In the genomic region with DNA sequence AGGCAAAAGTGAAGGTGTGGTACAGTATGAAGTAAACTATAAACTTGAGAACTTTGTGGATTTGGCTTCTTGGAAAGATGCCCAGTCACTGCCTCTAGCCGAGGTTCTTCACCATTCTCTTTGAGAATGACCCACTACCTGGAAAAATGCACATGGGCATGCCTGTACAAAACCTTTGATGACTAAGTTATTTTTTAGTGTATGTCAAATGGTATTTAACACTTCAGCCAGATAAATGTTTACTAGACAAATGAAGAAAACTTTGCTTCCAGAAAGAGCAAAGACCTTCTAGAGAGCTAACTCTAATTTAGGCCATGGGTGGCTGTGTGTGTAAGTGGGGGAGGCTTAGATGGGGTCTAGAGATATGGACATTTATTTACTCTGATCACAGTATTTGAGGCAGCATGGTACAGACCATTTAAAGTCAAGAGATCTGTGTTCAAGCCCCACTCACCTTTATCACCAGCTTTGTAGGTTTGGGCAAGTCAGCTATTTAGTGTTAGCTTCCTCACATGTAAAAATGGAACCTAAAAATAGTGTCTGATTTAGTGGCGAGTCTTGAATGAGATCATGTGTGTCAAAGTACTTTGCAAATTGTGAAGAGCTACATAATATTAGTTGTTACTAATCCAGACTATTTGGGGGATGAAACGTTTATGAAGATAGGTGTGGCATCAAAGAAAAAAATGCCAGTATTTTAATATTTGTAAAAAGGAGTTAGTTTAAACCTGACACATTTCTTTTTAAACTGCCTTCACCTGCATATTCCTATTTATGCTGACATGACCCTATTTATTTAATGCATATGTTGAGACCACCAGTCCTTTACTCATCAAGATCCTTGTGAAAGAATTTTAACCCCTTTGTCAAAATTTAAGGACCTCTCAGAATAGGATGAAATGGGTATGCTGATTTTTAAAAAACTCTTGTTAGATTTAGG, we compare ENCODE assay signal across 8 cellular contexts. TPM values are rescaled to one million over a fixed set of nuclear protein-coding genes. Genes with fewer than 3 reads are reported as not detected.
DNase-seq lines count a peak whose midpoint lies in the region; ATAC-seq and TF ChIP-seq lines count a peak whose summit lies in the region.

No MANE protein-coding gene starts in this region.

- H3K4me3 Mint-ChIP-seq in nephron = peak overlapping the region; percentile 92 to 99 (median 95)

- H3K4me3 ChIP-seq in Peyer's patch = peak overlapping the region in 1 of 4 donors; percentile 51
- H3K4me3 ChIP-seq in epithelial cell of esophagus (ENCODE audit: low read length) = peak overlapping the region; percentile 92

- no peaks in the 10 kb centered on the region for H3K9me3 ChIP-seq in Peyer's patch

- DNase-seq in NCI-H1105 treated with DMSO at 0.1 percent for 48 hours (lab: John Stamatoyannopoulos, UW) (peak; percentile 59), NCI-H1105 (lab: John Stamatoyannopoulos, UW) (no peak), Peyer's patch (no peak), epithelial cell of esophagus (ENCODE audit: low read depth) (peak; percentile 96), NCI-H510A (lab: John Stamatoyannopoulos, UW) (no peak)

- no peak for TF ChIP-seq POLR2A in Peyer's patch (IDR thresholded peaks at IDR 0.05)

- no peaks in the 10 kb centered on the region for H3K27me3 Mint-ChIP-seq in nephron (ENCODE audit: low read depth)

- peak overlapping the region in 3 of 4 donors; percentile 40 to 76 (median 51) for H3K27ac ChIP-seq in Peyer's patch

- TF ChIP-seq CTCF in Peyer's patch (IDR thresholded peaks at IDR 0.05) (no peak), epithelial cell of esophagus (IDR thresholded peaks at IDR 0.05; ENCODE audit: insufficient read depth, low read depth, low read length, missing control alignments) (no peak), nephron (IDR thresholded peaks at IDR 0.05; ENCODE audit: unreplicated experiment in 3 of 3) (no peak)

- no peaks in the 10 kb centered on the region for H3K36me3 ChIP-seq in Peyer's patch

- no peaks in the 10 kb centered on the region for H3K27me3 ChIP-seq in Peyer's patch

- H3K9me3 Mint-ChIP-seq in nephron = no peaks in the 10 kb centered on the region

- no peak for ATAC-seq in HG03139 (IDR thresholded peaks at IDR 0.05; ENCODE audit: unreplicated experiment)
- no peak for ATAC-seq in HG02571 (IDR thresholded peaks at IDR 0.05; ENCODE audit: unreplicated experiment)

- H3K27ac Mint-ChIP-seq in nephron = peak overlapping the region; percentile 96 to 99 (median 99)

- H3K4me1 Mint-ChIP-seq in nephron = peaks cover 38% of the 10 kb centered on the region

- H3K36me3 Mint-ChIP-seq in nephron (ENCODE audit: low read depth) = peaks cover 15% of the 10 kb centered on the region

- peaks cover 0 to 57% (median 12%) of the 10 kb centered on the region in 4 donors for H3K4me1 ChIP-seq in Peyer's patch

RNA-seq across cellular contexts. Expression of a gene that starts 20.2 kb away (rescaled TPM):
- 100 to 1,000 TPM in 1 of 4 donors, 10 to 100 TPM in 3; 53.1 to 122 (median 65.0) TPM for total RNA-seq in Peyer's patch

RNA-seq across cellular contexts. Expression of a gene that starts 46.3 kb away (rescaled TPM):
- total RNA-seq in Peyer's patch = 1 to 10 TPM; 2.5 to 6.6 (median 5.4) TPM

Comparison
In these comparisons a context has a peak if more than half of its experiments do, and no peak if none do; other contexts are left out.
1. DNase-seq: peak in NCI-H1105 treated with DMSO at 0.1 percent for 48 hours (single experiment) and epithelial cell of esophagus (single experiment); none in NCI-H1105 (single experiment), Peyer's patch (0 of 3) and NCI-H510A (single experiment).